9 cellular contexts compared by ENCODE assay signal in the genomic region with DNA sequence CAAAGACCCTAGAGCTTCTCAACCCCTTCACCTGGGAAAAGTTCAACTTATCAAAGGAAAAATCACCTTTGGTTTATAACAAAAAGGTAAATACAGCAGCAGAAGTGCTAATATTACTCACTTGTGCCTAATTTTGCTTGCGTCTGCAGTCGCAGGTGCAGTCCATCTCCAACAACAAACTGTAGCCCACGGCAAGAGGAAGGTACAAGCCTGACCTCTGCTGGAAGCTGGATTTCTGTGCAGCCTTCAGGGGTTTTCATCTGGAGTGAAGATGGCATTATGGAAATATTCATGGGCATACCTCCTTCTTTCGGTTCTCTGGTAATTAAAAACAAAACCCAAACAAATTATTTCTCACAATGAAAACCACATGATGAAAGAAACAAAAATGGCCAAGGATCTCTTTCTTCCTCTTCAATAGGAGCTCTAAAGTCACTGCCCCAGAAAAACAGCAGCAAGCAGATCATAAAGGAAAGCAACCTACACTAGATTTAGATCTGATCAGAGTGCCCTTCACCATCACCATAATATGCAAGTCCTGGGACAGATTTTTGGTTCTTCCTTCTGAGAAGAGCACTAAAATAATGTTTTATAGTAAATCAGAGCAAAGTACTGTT. TPM values are rescaled to one million over a fixed set of nuclear protein-coding genes. Genes with fewer than 3 reads are reported as not detected.
DNase-seq lines count a peak whose midpoint lies in the region; ATAC-seq and TF ChIP-seq lines count a peak whose summit lies in the region.
"Had no signal": no experiment of that assay in that cellular context is flagged by ENCODE, and none has a peak within 500 bp of the region (broad histone marks: within the 10 kb centered on the region; RNA-seq: fewer than 3 reads in every experiment).

No MANE protein-coding gene starts in this region.

- no peaks in the 10 kb centered on the region for H3K9me3 ChIP-seq in Panc1 (ENCODE audit: control insufficient read depth, insufficient read depth, low read depth, low read length)

- intact Hi-C loops in Panc1 (cut with micrococcal nuclease; ENCODE audit: unreplicated experiment) (loop anchor here (5.0 to 10.0 kb wide), 2 partner anchors 693 to 786 kb away; partner anchors contain the start of gene TPBG), dorsolateral prefrontal cortex (cut with DNase I) (loop anchor here (2.0 to 5.0 kb wide), 2 partner anchors 787 to 806 kb away; no protein-coding TSS in a partner anchor)

- H3K4me3 ChIP-seq in Panc1 (ENCODE audit: low read depth in 2 of 2, low read length in 2 of 2) (no peak overlapping the region), dorsolateral prefrontal cortex (peak overlapping the region in 7 of 59 donors; percentile 4 to 30 (median 21))

- H3K4me1 Mint-ChIP-seq in mesothelial cell of epicardium, result no peaks in the 10 kb centered on the region
- H3K4me1 Mint-ChIP-seq in stimulated activated memory B cell treated with anti-CD40 and anti-IgM and Interleukin-4, amounts not matched to agents 10 μg/mL and 1 μg/mL and 100 μg/mL, for 72 hours, result peaks cover 16% of the 10 kb centered on the region

- H3K27ac ChIP-seq in Panc1 (ENCODE audit: low read length), result no peak overlapping the region
- H3K27ac ChIP-seq in dorsolateral prefrontal cortex, result no peak overlapping the region
- H3K27ac ChIP-seq: epithelial cell of prostate had no signal

- H3K27me3 Mint-ChIP-seq in mesothelial cell of epicardium (ENCODE audit: low read depth), result no peaks in the 10 kb centered on the region
- no peaks in the 10 kb centered on the region for H3K27me3 Mint-ChIP-seq in stimulated activated memory B cell treated with anti-CD40 and anti-IgM and Interleukin-4, amounts not matched to agents 10 μg/mL and 1 μg/mL and 100 μg/mL, for 72 hours

- BruUV-seq in Panc1 (replicated peaks; lab: Mats Ljungman, UMichigan), result no TSS peak

- peaks cover 4% of the 10 kb centered on the region; the same call in 1 of the 2 replicates for H3K36me3 ChIP-seq in Panc1 (ENCODE audit: control insufficient read depth, insufficient read depth, low read length)

- peaks cover 3% of the 10 kb centered on the region; the same call in 1 of the 2 replicates for H3K4me1 ChIP-seq in Panc1 (ENCODE audit: control insufficient read depth, insufficient read depth, low read length)

- H3K36me3 Mint-ChIP-seq in mesothelial cell of epicardium, result no peaks in the 10 kb centered on the region
- H3K36me3 Mint-ChIP-seq in stimulated activated memory B cell treated with anti-CD40 and anti-IgM and Interleukin-4, amounts not matched to agents 10 μg/mL and 1 μg/mL and 100 μg/mL, for 72 hours, result peaks cover 42% of the 10 kb centered on the region

- TF ChIP-seq CTCF in Panc1 (IDR thresholded peaks at IDR 0.05), result peak; percentile 87
- peak; percentile 36 to 84 (median 70) for TF ChIP-seq CTCF in dorsolateral prefrontal cortex (IDR thresholded peaks at IDR 0.05 in 54 of 56, conservative IDR thresholded peaks at IDR 0.05 in 2 of 56; ENCODE audit: low read depth in 1 of 56, partially characterized antibody in 56 of 56)
- TF ChIP-seq CTCF in mesothelial cell of epicardium (IDR thresholded peaks at IDR 0.05; ENCODE audit: unreplicated experiment), result peak; percentile 67

- no peaks in the 10 kb centered on the region for H3K27me3 ChIP-seq in Panc1 (ENCODE audit: control insufficient read depth, insufficient read depth, low read length)
- no peaks in the 10 kb centered on the region for H3K27me3 ChIP-seq in dorsolateral prefrontal cortex

- POLR2A ChIA-PET in Panc1 (lab: Charles Lee), result interaction anchor here (0.7 kb wide), 1 partner anchor 1073 kb away, joined by 3 read pairs; no protein-coding TSS in a partner anchor

- in situ Hi-C loops in Panc1 (cut with HindIII; ENCODE audit: low pct_unique_long_range_greater_than_20kb, low sequenced_read_pairs), result no loop called here

- no peak overlapping the region for H3K27ac Mint-ChIP-seq in mesothelial cell of epicardium
- H3K27ac Mint-ChIP-seq in stimulated activated memory B cell treated with anti-CD40 and anti-IgM and Interleukin-4, amounts not matched to agents 10 μg/mL and 1 μg/mL and 100 μg/mL, for 72 hours, result no peak overlapping the region

- peak; percentile 6 for DNase-seq in activated naive CD4-positive, alpha-beta T cell treated with Interleukin-2 at 50 U/mL for 16 hours
- no peak for DNase-seq in activated naive CD4-positive, alpha-beta T cell (lab: John Stamatoyannopoulos, UW)
- DNase-seq in Panc1 (ENCODE audit: low read depth, low spot score), result no peak
- peak in 8 of 10 donors; percentile 23 to 66 (median 58) for DNase-seq in dorsolateral prefrontal cortex
- peak in 1 of 2 experiments; percentile 51 for DNase-seq in mesothelial cell of epicardium (ENCODE audit: low spot score in 2 of 2, unreplicated experiment in 2 of 2)

- no peak overlapping the region for H3K4me3 Mint-ChIP-seq in mesothelial cell of epicardium
- H3K4me3 Mint-ChIP-seq in stimulated activated memory B cell treated with anti-CD40 and anti-IgM and Interleukin-4, amounts not matched to agents 10 μg/mL and 1 μg/mL and 100 μg/mL, for 72 hours, result no peak overlapping the region

- no peaks in the 10 kb centered on the region for H3K9me3 Mint-ChIP-seq in mesothelial cell of epicardium
- H3K9me3 Mint-ChIP-seq in stimulated activated memory B cell treated with anti-CD40 and anti-IgM and Interleukin-4, amounts not matched to agents 10 μg/mL and 1 μg/mL and 100 μg/mL, for 72 hours, result no peaks in the 10 kb centered on the region

- peak; percentile 86 for ATAC-seq in GM21515 (IDR thresholded peaks at IDR 0.05; ENCODE audit: unreplicated experiment)
- ATAC-seq in HG03575 (IDR thresholded peaks at IDR 0.05; ENCODE audit: extremely low read depth, insufficient number of reproducible peaks, low FRiP score, unreplicated experiment), result peak; percentile 80
- peak; percentile 87 for ATAC-seq in Panc1
- no peak for ATAC-seq in stimulated activated memory B cell treated with anti-CD40 and anti-IgM and Interleukin-4, amounts not matched to agents 10 μg/mL and 1 μg/mL and 100 μg/mL, for 72 hours

- CTCF ChIA-PET in Panc1 (lab: Charles Lee), result interaction anchor here (0.5 to 1.1 kb wide), 2 partner anchors 769 to 786 kb away, joined by 4 read pairs; no protein-coding TSS in a partner anchor

RNA-seq across cellular contexts. Expression of gene UBE3D, which starts 7.8 kb away (rescaled TPM):
- total RNA-seq in Panc1 (2021; ENCODE audit: unreplicated experiment), result 11.0 TPM
- polyA plus RNA-seq in Panc1 (2012; ENCODE audit: insufficient read length), result 7.1 TPM
- total RNA-seq in dorsolateral prefrontal cortex, result 10 to 100 TPM in 119 of 120 experiments, 1 to 10 TPM in 1; 9.7 to 32.9 (median 16.4) TPM
- 9.3 to 12.0 TPM (median 10.8 TPM) in 3 replicates for total RNA-seq in mesothelial cell of epicardium

RNA-seq across cellular contexts. Expression of gene DOP1A, which starts 9.7 kb away (rescaled TPM):
- 13.4 TPM for total RNA-seq in Panc1 (2021; ENCODE audit: unreplicated experiment)
- 3.7 TPM for polyA plus RNA-seq in Panc1 (2012; ENCODE audit: insufficient read length)
- 10 to 100 TPM; 31.4 to 72.1 (median 53.8) TPM for total RNA-seq in dorsolateral prefrontal cortex
- 30.7 to 36.9 TPM (median 35.0 TPM) in 3 replicates for total RNA-seq in mesothelial cell of epicardium

Comparison
In these comparisons a context has a peak if more than half of its experiments do, and no peak if none do; other contexts are left out.
1. DNase-seq: peak in activated naive CD4-positive, alpha-beta T cell treated with Interleukin-2 at 50 U/mL for 16 hours (single experiment) and dorsolateral prefrontal cortex (8 of 10); none in activated naive CD4-positive, alpha-beta T cell (0 of 4) and Panc1 (single experiment).
2. Peak in every context shown above with its lines, with median percentiles within 50 percentile points of each other: CTCF ChIP-seq.